Comparison of ENCODE assay signal across 31 cellular contexts in the genomic region with DNA sequence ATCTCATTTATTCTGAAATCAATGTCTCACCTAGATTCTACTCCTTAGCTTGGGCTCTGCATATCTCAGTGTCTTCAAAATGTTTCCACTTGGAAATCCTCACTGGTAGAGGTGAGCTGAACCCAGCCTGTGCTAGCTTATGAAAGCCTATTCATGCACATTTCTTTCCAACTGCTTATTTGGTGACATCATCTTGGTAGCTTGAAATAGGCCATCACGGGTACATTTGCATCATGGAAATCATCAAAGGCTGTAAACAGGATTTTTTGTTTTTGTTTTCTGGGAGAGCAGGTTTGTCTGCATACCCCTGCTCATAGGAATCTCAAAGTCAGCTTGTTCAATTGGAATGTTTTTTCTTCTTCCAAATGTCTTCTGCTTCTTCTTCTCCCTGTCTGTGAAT.
"Had no signal": no experiment of that assay in that cellular context is flagged by ENCODE, and none has a peak within 500 bp of the region (broad histone marks: within the 10 kb centered on the region; RNA-seq: fewer than 3 reads in every experiment).

No MANE protein-coding gene starts in this region.

- ATAC-seq: activated CD4-positive, CD25-positive, alpha-beta regulatory T cell treated with anti-CD3 and anti-CD28 coated beads, Interleukin-2, amount 50 U/mL, for 24 hours; activated CD8-positive, alpha-beta T cell treated with anti-CD3 and anti-CD28 coated beads for 36 hours; activated T-cell treated with anti-CD3 and anti-CD28 coated beads, Interleukin-2, amount 50 U/mL, for 4 hours; activated T-helper 17 cell treated with anti-CD3 and anti-CD28 coated beads, Interleukin-2, amount 50 U/mL, for 72 hours; effector memory CD8-positive, alpha-beta T cell; foreskin keratinocyte; gastrocnemius medialis; heart left ventricle; T-helper 17 cell had no signal

- H3K4me3 ChIP-seq: esophagus muscularis mucosa, gastrocnemius medialis, heart left ventricle had no signal

- H3K36me3 ChIP-seq: esophagus muscularis mucosa, gastrocnemius medialis, heart left ventricle, WERI-Rb-1 had no signal

- H3K9me3 ChIP-seq: gastrocnemius medialis had no signal

- H3K4me1 ChIP-seq: esophagus muscularis mucosa, foreskin keratinocyte, gastrocnemius medialis, heart left ventricle had no signal

- DNase-seq: activated B cell treated with CpG ODN at 0.5 μM for 24 hours; activated CD4-positive, alpha-beta T cell treated with anti-CD3 and anti-CD28 coated beads for 48 hours; activated CD4-positive, alpha-beta T cell treated with anti-CD3 and anti-CD28 coated beads, Interleukin-2, amount 50 U/mL, for 1 hour; activated CD4-positive, alpha-beta T cell treated with anti-CD3 and anti-CD28 coated beads, Interleukin-2, amount 50 U/mL, for 48 hours; activated CD8-positive, alpha-beta memory T cell treated with anti-CD3 and anti-CD28 coated beads for 24 hours; activated CD8-positive, alpha-beta T cell treated with anti-CD3 and anti-CD28 coated beads for 36 hours; activated effector memory CD4-positive, alpha-beta T cell treated with Interleukin-2 at 50 U/mL for 16 hours; activated gamma-delta T cell treated with Interleukin-2 at 50 U/mL for 16 hours; activated naive CD4-positive, alpha-beta T cell treated with anti-CD3 and anti-CD28 coated beads, Interleukin-2, amount 50 U/mL, for 16 hours; activated naive CD4-positive, alpha-beta T cell treated with Interleukin-2 at 50 U/mL for 16 hours; activated T-cell treated with anti-CD3 and anti-CD28 coated beads, Interleukin-2, amount 50 U/mL, for 4 hours; amniotic stem cell; anterior cingulate cortex; caudate nucleus; cortex of kidney; dermis blood vessel endothelial cell; effector CD4-positive, alpha-beta T cell; effector memory CD8-positive, alpha-beta T cell; erythroblast; foreskin keratinocyte; gastrocnemius medialis; glutamatergic neuron; heart left ventricle; T-helper 17 cell; T1000; WERI-Rb-1 had no signal

- H3K27ac ChIP-seq: esophagus muscularis mucosa, foreskin keratinocyte, gastrocnemius medialis, heart left ventricle, WERI-Rb-1 had no signal

- H3K27me3 ChIP-seq: foreskin keratinocyte, gastrocnemius medialis had no signal

- FAIRE-seq: astrocyte, colon had no signal
